ENCODE assay signal across 16 cellular contexts in genomic region chr1:78387872-78388271, GRCh38.
A peak's percentile ranks its signal among the peaks of the same experiment; 100 is the strongest.
DNase-seq lines count a peak whose midpoint lies in the region; ATAC-seq and TF ChIP-seq lines count a peak whose summit lies in the region.
"Had no signal": no experiment of that assay in that cellular context is flagged by ENCODE, and none has a peak within 500 bp of the region (broad histone marks: within the 10 kb centered on the region; RNA-seq: fewer than 3 reads in every experiment).

No MANE protein-coding gene starts in this region.

- intact Hi-C loops in Right ventricle myocardium superior (cut with DNase I), result no loop called here
- intact Hi-C loops in right cardiac atrium (cut with DNase I), result no loop called here
- intact Hi-C loops in aorta (cut with DNase I), result no loop called here

- H3K4me3 ChIP-seq in right atrium auricular region (no peak overlapping the region), choroid plexus epithelial cell (ENCODE audit: low read depth, low read length) (no peak overlapping the region), right cardiac atrium (ENCODE audit: low read length) (no peak overlapping the region), aorta (ENCODE audit: low read length in 2 of 2) (no peak overlapping the region)
- H3K4me3 ChIP-seq: K562 had no signal

- TF ChIP-seq CTCF in right atrium auricular region (IDR thresholded peaks at IDR 0.05), result no peak
- no peak for TF ChIP-seq CTCF in choroid plexus epithelial cell (conservative IDR thresholded peaks at IDR 0.05; ENCODE audit: low read depth, low read length)

- H3K36me3 ChIP-seq in right atrium auricular region, result no peaks in the 10 kb centered on the region
- H3K36me3 ChIP-seq in aorta (ENCODE audit: control insufficient read depth in 1 of 2, insufficient read depth in 2 of 2, low read length in 1 of 2), result no peaks in the 10 kb centered on the region

- H3K27me3 ChIP-seq in right atrium auricular region, result no peaks in the 10 kb centered on the region
- no peaks in the 10 kb centered on the region for H3K27me3 ChIP-seq in right cardiac atrium (ENCODE audit: control insufficient read depth, insufficient read depth)
- H3K27me3 ChIP-seq in aorta (ENCODE audit: control insufficient read depth in 1 of 2, insufficient read depth in 2 of 2, low read length in 1 of 2), result no peaks in the 10 kb centered on the region

- H3K9me3 ChIP-seq in right atrium auricular region (no peaks in the 10 kb centered on the region), right cardiac atrium (ENCODE audit: control insufficient read depth, low read length) (no peaks in the 10 kb centered on the region), aorta (ENCODE audit: control insufficient read depth, low read length) (no peaks in the 10 kb centered on the region)

- H3K27ac ChIP-seq in right atrium auricular region (peak overlapping the region in 1 of 2 donors; percentile 7), right cardiac atrium (ENCODE audit: low read length) (no peak overlapping the region), aorta (ENCODE audit: low read depth in 1 of 2, low read length in 2 of 2) (no peak overlapping the region)

- ATAC-seq in Right ventricle myocardium superior (ENCODE audit: poor library complexity), result peak; percentile 75
- peak; percentile 51 to 81 for ATAC-seq in right cardiac atrium
- ATAC-seq in aorta (ENCODE audit: low FRiP score), result peak; percentile 84
- no peak for ATAC-seq in HG02571 (IDR thresholded peaks at IDR 0.05; ENCODE audit: unreplicated experiment)
- ATAC-seq in GM21825 (IDR thresholded peaks at IDR 0.05; ENCODE audit: unreplicated experiment), result no peak
- ATAC-seq: K562 had no signal

- WGBS in right cardiac atrium, result 17% methylated on average over 1 of the region's 1 CpG
- WGBS in aorta, 2 donors, result 20 to 27% methylated on average over 1 of the region's 1 CpG

- no peaks in the 10 kb centered on the region for H3K4me1 ChIP-seq in right atrium auricular region
- H3K4me1 ChIP-seq in right cardiac atrium (ENCODE audit: control insufficient read depth, insufficient read depth, low read length), result no peaks in the 10 kb centered on the region
- H3K4me1 ChIP-seq in aorta (ENCODE audit: control insufficient read depth in 1 of 2, insufficient read depth in 2 of 2, low read length in 2 of 2), result no peaks in the 10 kb centered on the region

- DNase-seq in Right ventricle myocardium superior, result no peak
- DNase-seq in right atrium auricular region (ENCODE audit: low spot score), result no peak
- DNase-seq in choroid plexus epithelial cell (ENCODE audit: low read depth), result peak; percentile 32
- no peak for DNase-seq in right cardiac atrium
- DNase-seq in aorta, result no peak
- no peak for DNase-seq in putamen (ENCODE audit: low spot score)
- DNase-seq: C1 segment of cervical spinal cord, DMS79 treated with DMSO at 0.1 percent for 48 hours, NCI-H1105 treated with DMSO at 0.1 percent for 48 hours, NCI-H1694 treated with DMSO at 0.1 percent for 48 hours, NCI-H510A treated with DMSO at 0.1 percent for 48 hours, NCI-H774, SHP77 had no signal

Comparison
In these comparisons a context has a peak if more than half of its experiments do, and no peak if none do; other contexts are left out.
1. ATAC-seq: peak in Right ventricle myocardium superior (single experiment), right cardiac atrium (2 of 2) and aorta (single experiment); none in HG02571 (single experiment) and GM21825 (single experiment).